ENCODE assay signal across 1 cellular context in genomic region chr2:128069769-128070168, GRCh38.
TF ChIP-seq lines count a peak whose summit lies in the region.

No MANE protein-coding gene starts in this region.

TF ChIP-seq in GM23338, 12 proteins besides CTCF, POLR2A, EP300 and RAD21 (continued from another document):
- TF ChIP-seq ETS1 (IDR thresholded peaks at IDR 0.05): no peak
- no peak for TF ChIP-seq POLR2AphosphoS5 (IDR thresholded peaks at IDR 0.05; ENCODE audit: low read depth)
- TF ChIP-seq ZNF462 (CRISPR knock-in tag; IDR thresholded peaks at IDR 0.05): no peak
- TF ChIP-seq CREB1 (CRISPR knock-in tag; IDR thresholded peaks at IDR 0.05; ENCODE audit: low read depth): no peak
- TF ChIP-seq ZNF114 (CRISPR knock-in tag; IDR thresholded peaks at IDR 0.05): no peak
- no peak for TF ChIP-seq NANOG (IDR thresholded peaks at IDR 0.05; ENCODE audit: borderline replicate concordance)
